8 cellular contexts compared by ENCODE assay signal in genomic region chr1:7961199-7962010, GRCh38. TPM values are rescaled to one million over a fixed set of nuclear protein-coding genes. Genes with fewer than 3 reads are reported as not detected.
DNase-seq lines count a peak whose midpoint lies in the region; ATAC-seq, FAIRE-seq and TF ChIP-seq lines count a peak whose summit lies in the region.

PARK7 (plus strand) TSS chr1:7961711; CDS start chr1:7962786, 1,075 bp downstream.

- 0% methylated on average over 64 to 81 of the region's 81 CpGs for WGBS in psoas muscle, 3 donors

- no peaks in the 10 kb centered on the region for H3K27me3 ChIP-seq in psoas muscle (ENCODE audit: insufficient read depth in 3 of 3, low read length in 2 of 3)

- peak within 1 kb of the TSS; percentile 86 for H3K27ac ChIP-seq in angular gyrus (ENCODE audit: low read depth, low read length)
- H3K27ac ChIP-seq in psoas muscle = peak within 1 kb of the TSS; percentile 96

- H3K4me3 ChIP-seq in psoas muscle = peak within 1 kb of the TSS; percentile 87

- intact Hi-C loops in left ventricle myocardium superior (cut with micrococcal nuclease) = no loop called here
- intact Hi-C loops in psoas muscle (cut with DNase I) = no loop called here

- H3K36me3 ChIP-seq in psoas muscle (ENCODE audit: insufficient read depth in 1 of 2, low read depth in 1 of 2) = peaks cover 0 to 36% of the 10 kb centered on the region in 2 donors

- H3K9me3 ChIP-seq in psoas muscle = no peaks in the 10 kb centered on the region

- peaks cover 38% of the 10 kb centered on the region for H3K4me1 ChIP-seq in psoas muscle

- peak; percentile 61 for ATAC-seq in GM18499 (IDR thresholded peaks at IDR 0.05; ENCODE audit: insufficient read depth, unreplicated experiment)
- peak; percentile 94 for ATAC-seq in HG02943 (IDR thresholded peaks at IDR 0.05; ENCODE audit: low read depth, unreplicated experiment)
- ATAC-seq in left ventricle myocardium superior = peak; percentile 95
- ATAC-seq in psoas muscle = peak; percentile 94 to 96 (median 95)

- DNase-seq in NCI-H187 (lab: John Stamatoyannopoulos, UW) (peak; percentile 93 to 98), T-helper 2 cell (peak; percentile 99 to 100 (median 100)), left ventricle myocardium superior (peak; percentile 100), psoas muscle (peak; percentile 100), urothelium cell line (ENCODE audit: low spot score) (peak; percentile 92)

- peak; percentile 91 for FAIRE-seq in urothelium cell line (lab: Jason Lieb, UNC)

- TF ChIP-seq CTCF in psoas muscle (IDR thresholded peaks at IDR 0.05) = peak; percentile 52

RNA-seq across cellular contexts. Expression of gene PARK7, which starts in this region (rescaled TPM):
- total RNA-seq in left ventricle myocardium superior (335 TPM), psoas muscle (100 to 1,000 TPM; 389 to 467 (median 417) TPM)
- polyA plus RNA-seq in psoas muscle = 100 to 1,000 TPM; 430 to 441 (median 432) TPM

Comparison
In these comparisons a context has a peak if more than half of its experiments do, and no peak if none do; other contexts are left out.
1. Peak in every context shown above with its lines: DNase-seq, ATAC-seq, H3K4me3 ChIP-seq and H3K27ac ChIP-seq.